ENCODE assay signal across 1 cellular context in genomic region chr12:111519937-111520336, GRCh38.
A peak's percentile ranks its signal among the peaks of the same experiment; 100 is the strongest.
TF ChIP-seq lines count a peak whose summit lies in the region.

No MANE protein-coding gene starts in this region.

TF ChIP-seq in GM12878, 131 proteins besides CTCF, POLR2A, EP300 and RAD21:
- TF ChIP-seq ZBTB40 (IDR thresholded peaks at IDR 0.05; ENCODE audit: borderline replicate concordance) (peak; percentile 49; the same call in 1 of the 2 replicates), SKIL (IDR thresholded peaks at IDR 0.05; ENCODE audit: low read depth, poor library complexity, severe bottlenecking) (no peak)
TF ChIP-seq in GM12878: peak in this region for 1.
